ENCODE assay signal across 1 cellular context in genomic region chr13:109779074-109779473, GRCh38.
TF ChIP-seq lines count a peak whose summit lies in the region.

No MANE protein-coding gene starts in this region.

TF ChIP-seq in GM12878, 131 proteins besides CTCF, POLR2A, EP300 and RAD21 (continued from another document):
- TF ChIP-seq SKIL (IDR thresholded peaks at IDR 0.05; ENCODE audit: low read depth, poor library complexity, severe bottlenecking) (no peak), CEBPZ (IDR thresholded peaks at IDR 0.05; ENCODE audit: low read depth, low read length) (no peak)
TF ChIP-seq in GM12878: peak in this region for 0.
